In genomic region chr12:86196465-86196864, GRCh38 we compare ENCODE assay signal across 1 cellular context.
A peak's percentile ranks its signal among the peaks of the same experiment; 100 is the strongest.
TF ChIP-seq lines count a peak whose summit lies in the region.

No MANE protein-coding gene starts in this region.

TF ChIP-seq in SK-N-SH, 30 proteins besides CTCF, POLR2A, EP300 and RAD21 (continued from another document):
- no peak for TF ChIP-seq MEF2A (IDR thresholded peaks at IDR 0.05; ENCODE audit: borderline replicate concordance, low read depth)
- peak; percentile 50 for TF ChIP-seq GATA2 (CRISPR knock-in tag; IDR thresholded peaks at IDR 0.05)
- no peak for TF ChIP-seq REST (IDR thresholded peaks at IDR 0.05; ENCODE audit: low read depth, low read length)
- no peak for TF ChIP-seq RCOR1 (IDR thresholded peaks at IDR 0.05; ENCODE audit: low read length)
